ENCODE assay signal across 10 cellular contexts in genomic region chr6:11278207-11278559, GRCh38.
DNase-seq lines count a peak whose midpoint lies in the region; ATAC-seq and TF ChIP-seq lines count a peak whose summit lies in the region.
"Had no signal": no experiment of that assay in that cellular context is flagged by ENCODE, and none has a peak within 500 bp of the region (broad histone marks: within the 10 kb centered on the region; RNA-seq: fewer than 3 reads in every experiment).

No MANE protein-coding gene starts in this region.

- ATAC-seq in RWPE2 (ENCODE audit: low read depth) (no peak), GM18505 (IDR thresholded peaks at IDR 0.05; ENCODE audit: unreplicated experiment) (no peak), GM19035 (IDR thresholded peaks at IDR 0.05; ENCODE audit: unreplicated experiment) (no peak)

- DNase-seq in activated T-cell treated with anti-CD3 and anti-CD28 coated beads, Interleukin-2, amount 50 U/mL, for 24 hours, result no peak
- no peak for DNase-seq in activated T-cell treated with anti-CD3 and anti-CD28 coated beads for 4 hours
- DNase-seq in RWPE2 (ENCODE audit: low spot score), result no peak
- no peak for DNase-seq in caudate nucleus (lab: John Stamatoyannopoulos, UW)
- DNase-seq: Right ventricle myocardium superior had no signal

- H3K4me3 Mint-ChIP-seq in activated T-cell treated with anti-CD3 and anti-CD28 coated beads, Interleukin-2, amount 50 U/mL, for 24 hours, result peak overlapping the region; percentile 59
- no peak overlapping the region for H3K4me3 Mint-ChIP-seq in dendritic cell treated with granulocyte-macrophage colony-stimulating factor and Interleukin-4, amounts not matched to agents 40 ng/mL and 50 ng/mL, for 4 days
- peak overlapping the region; percentile 60 for H3K4me3 Mint-ChIP-seq in stimulated activated naive CD8-positive, alpha-beta T cell treated with anti-CD3 and anti-CD28 coated beads, Interleukin-15, Interleukin-2, amounts not matched to agents 100 ng/mL and 50 ng/mL, for 24 hours

- H3K27ac ChIP-seq in RWPE2 (ENCODE audit: poor library complexity, severe bottlenecking) (peak overlapping the region; percentile 49), caudate nucleus (ENCODE audit: low read depth, low read length) (no peak overlapping the region)

- H3K4me1 ChIP-seq in RWPE2 (ENCODE audit: insufficient read depth, poor library complexity, severe bottlenecking), result peaks cover 10% of the 10 kb centered on the region

- intact Hi-C loops in dendritic cell treated with granulocyte-macrophage colony-stimulating factor and Interleukin-4, amounts not matched to agents 40 ng/mL and 50 ng/mL, for 4 days (cut with micrococcal nuclease), result no loop called here

- TF ChIP-seq CTCF in RWPE2 (IDR thresholded peaks at IDR 0.05; ENCODE audit: poor library complexity, severe bottlenecking), result no peak

- no peaks in the 10 kb centered on the region for H3K9me3 ChIP-seq in RWPE2 (ENCODE audit: severe bottlenecking)
- H3K9me3 ChIP-seq: esophagus muscularis mucosa had no signal

- no peaks in the 10 kb centered on the region for H3K9me3 Mint-ChIP-seq in activated T-cell treated with anti-CD3 and anti-CD28 coated beads, Interleukin-2, amount 50 U/mL, for 24 hours
- no peaks in the 10 kb centered on the region for H3K9me3 Mint-ChIP-seq in dendritic cell treated with granulocyte-macrophage colony-stimulating factor and Interleukin-4, amounts not matched to agents 40 ng/mL and 50 ng/mL, for 4 days
- no peaks in the 10 kb centered on the region for H3K9me3 Mint-ChIP-seq in stimulated activated naive CD8-positive, alpha-beta T cell treated with anti-CD3 and anti-CD28 coated beads, Interleukin-15, Interleukin-2, amounts not matched to agents 100 ng/mL and 50 ng/mL, for 24 hours

- H3K36me3 ChIP-seq in RWPE2 (ENCODE audit: low read depth), result no peaks in the 10 kb centered on the region
- H3K36me3 ChIP-seq: esophagus muscularis mucosa had no signal

- no peaks in the 10 kb centered on the region for H3K27me3 Mint-ChIP-seq in activated T-cell treated with anti-CD3 and anti-CD28 coated beads, Interleukin-2, amount 50 U/mL, for 24 hours
- peaks cover 17% of the 10 kb centered on the region for H3K27me3 Mint-ChIP-seq in dendritic cell treated with granulocyte-macrophage colony-stimulating factor and Interleukin-4, amounts not matched to agents 40 ng/mL and 50 ng/mL, for 4 days
- H3K27me3 Mint-ChIP-seq in stimulated activated naive CD8-positive, alpha-beta T cell treated with anti-CD3 and anti-CD28 coated beads, Interleukin-15, Interleukin-2, amounts not matched to agents 100 ng/mL and 50 ng/mL, for 24 hours, result no peaks in the 10 kb centered on the region

- H3K27ac Mint-ChIP-seq in activated T-cell treated with anti-CD3 and anti-CD28 coated beads, Interleukin-2, amount 50 U/mL, for 24 hours, result peak overlapping the region; percentile 95
- H3K27ac Mint-ChIP-seq in dendritic cell treated with granulocyte-macrophage colony-stimulating factor and Interleukin-4, amounts not matched to agents 40 ng/mL and 50 ng/mL, for 4 days, result peak overlapping the region; percentile 48
- H3K27ac Mint-ChIP-seq in stimulated activated naive CD8-positive, alpha-beta T cell treated with anti-CD3 and anti-CD28 coated beads, Interleukin-15, Interleukin-2, amounts not matched to agents 100 ng/mL and 50 ng/mL, for 24 hours, result peak overlapping the region; percentile 95

- H3K4me1 Mint-ChIP-seq in activated T-cell treated with anti-CD3 and anti-CD28 coated beads, Interleukin-2, amount 50 U/mL, for 24 hours (ENCODE audit: low read depth), result peaks cover 53% of the 10 kb centered on the region
- H3K4me1 Mint-ChIP-seq in dendritic cell treated with granulocyte-macrophage colony-stimulating factor and Interleukin-4, amounts not matched to agents 40 ng/mL and 50 ng/mL, for 4 days (ENCODE audit: low read depth), result peaks cover 41% of the 10 kb centered on the region
- H3K4me1 Mint-ChIP-seq in stimulated activated naive CD8-positive, alpha-beta T cell treated with anti-CD3 and anti-CD28 coated beads, Interleukin-15, Interleukin-2, amounts not matched to agents 100 ng/mL and 50 ng/mL, for 24 hours (ENCODE audit: low read depth), result peaks cover 47% of the 10 kb centered on the region

- H3K4me3 ChIP-seq in RWPE2 (ENCODE audit: severe bottlenecking), result no peak overlapping the region
- H3K4me3 ChIP-seq: esophagus muscularis mucosa had no signal

- peaks cover 23% of the 10 kb centered on the region for H3K36me3 Mint-ChIP-seq in activated T-cell treated with anti-CD3 and anti-CD28 coated beads, Interleukin-2, amount 50 U/mL, for 24 hours (ENCODE audit: low read depth)
- no peaks in the 10 kb centered on the region for H3K36me3 Mint-ChIP-seq in dendritic cell treated with granulocyte-macrophage colony-stimulating factor and Interleukin-4, amounts not matched to agents 40 ng/mL and 50 ng/mL, for 4 days (ENCODE audit: low read depth)
- peaks cover 26% of the 10 kb centered on the region for H3K36me3 Mint-ChIP-seq in stimulated activated naive CD8-positive, alpha-beta T cell treated with anti-CD3 and anti-CD28 coated beads, Interleukin-15, Interleukin-2, amounts not matched to agents 100 ng/mL and 50 ng/mL, for 24 hours (ENCODE audit: low read depth)

- no peak for TF ChIP-seq POLR2A in GM18505 (IDR thresholded peaks at IDR 0.05; ENCODE audit: borderline replicate concordance, extremely low read depth, insufficient read depth, insufficient read length)

- H3K27me3 ChIP-seq in RWPE2 (ENCODE audit: insufficient read depth, poor library complexity, severe bottlenecking), result no peaks in the 10 kb centered on the region
- H3K27me3 ChIP-seq: esophagus muscularis mucosa had no signal
